Comparison of ENCODE assay signal across 18 cellular contexts in the genomic region with DNA sequence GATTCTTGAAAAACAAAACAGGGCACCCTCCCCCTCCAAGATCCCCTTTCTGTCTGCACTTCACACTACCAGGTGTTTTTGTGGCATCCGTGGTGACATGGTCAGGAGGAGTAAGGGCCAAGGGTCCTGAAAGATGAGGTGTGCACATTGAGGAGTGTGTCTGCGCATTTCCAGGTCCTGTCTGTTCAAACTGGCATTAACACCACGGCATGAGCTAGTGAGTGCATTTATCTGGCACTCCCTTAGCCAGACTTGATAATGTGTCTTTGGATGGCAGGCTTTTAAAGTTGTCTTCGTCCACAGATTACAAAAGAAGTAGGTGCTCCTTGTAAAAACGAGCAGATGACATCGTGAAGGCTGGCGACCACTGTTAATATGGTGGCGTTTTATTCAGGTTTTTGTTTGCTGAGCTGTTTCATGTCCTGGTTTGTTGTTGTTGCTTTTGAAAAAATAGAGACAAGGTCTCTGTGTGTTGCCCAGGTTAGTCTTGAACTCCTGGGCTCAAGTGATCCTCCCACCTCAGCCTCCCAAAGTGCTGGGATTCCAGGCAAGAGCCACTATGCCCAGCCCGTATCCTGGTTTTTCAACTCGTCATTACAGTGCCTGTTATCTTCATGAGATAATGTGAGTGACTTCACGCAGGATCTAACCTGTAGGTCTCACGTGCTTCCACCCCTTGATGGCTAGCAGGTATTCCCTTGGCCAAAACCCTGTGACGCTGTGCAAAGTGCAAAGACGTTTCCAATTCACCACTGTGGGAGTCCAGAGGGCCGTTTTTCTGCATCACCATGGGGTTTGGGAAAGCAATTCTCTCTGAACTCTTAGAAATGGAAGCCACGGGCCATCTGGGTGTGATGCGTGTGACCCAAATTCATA. TPM values are rescaled to one million over a fixed set of nuclear protein-coding genes. Genes with fewer than 3 reads are reported as not detected.
A peak's percentile ranks its signal among the peaks of the same experiment; 100 is the strongest.
DNase-seq lines count a peak whose midpoint lies in the region; ATAC-seq and TF ChIP-seq lines count a peak whose summit lies in the region.
"Had no signal": no experiment of that assay in that cellular context is flagged by ENCODE, and none has a peak within 500 bp of the region (broad histone marks: within the 10 kb centered on the region; RNA-seq: fewer than 3 reads in every experiment).

No MANE protein-coding gene starts in this region.

- DNase-seq in MM.1S, result no peak
- DNase-seq in mammary epithelial cell, result no peak
- no peak for DNase-seq in mesothelial cell of epicardium (ENCODE audit: low spot score in 2 of 2, unreplicated experiment in 2 of 2)
- no peak for DNase-seq in transverse colon
- no peak for DNase-seq in immature natural killer cell
- no peak for DNase-seq in NCI-H1417 treated with DMSO at 0.1 percent for 48 hours (lab: John Stamatoyannopoulos, UW)
- DNase-seq: activated CD4-positive, alpha-beta T cell treated with anti-CD3 and anti-CD28 coated beads, Interleukin-2, amount 10 ng/mL, durations not matched to agents 24 days and 14 days; activated naive CD8-positive, alpha-beta T cell treated with anti-CD3 and anti-CD28 coated beads, Interleukin-2, amount 10 ng/mL, durations not matched to agents 7 days and 5 days; activated T-cell treated with anti-CD3 and anti-CD28 coated beads, Interleukin-2, amount 50 U/mL, for 24 hours; glutamatergic neuron; KBM-7; mucosa of descending colon; NCI-H1417; NCI-H2227 treated with DMSO at 0.1 percent for 48 hours; SHP77 treated with DMSO at 0.1 percent for 48 hours had no signal

- TF ChIP-seq POLR2A in transverse colon (IDR thresholded peaks at IDR 0.05), result no peak

- no peaks in the 10 kb centered on the region for H3K36me3 Mint-ChIP-seq in mesothelial cell of epicardium
- H3K36me3 Mint-ChIP-seq in immature natural killer cell, result peaks cover 0 to 4% (median 0%) of the 10 kb centered on the region in 3 donors
- H3K36me3 Mint-ChIP-seq: activated naive CD8-positive, alpha-beta T cell treated with anti-CD3 and anti-CD28 coated beads, Interleukin-2, amount 10 ng/mL, durations not matched to agents 7 days and 5 days had no signal

- no TSS peak for BruUV-seq in mammary epithelial cell (replicated peaks; lab: Mats Ljungman, UMichigan)

- H4K20me1 ChIP-seq in MM.1S (ENCODE audit: insufficient read depth, low read length) (no peaks in the 10 kb centered on the region), mammary epithelial cell (ENCODE audit: insufficient read depth, low read length) (no peaks in the 10 kb centered on the region)

- H2AFZ ChIP-seq in MM.1S (ENCODE audit: low read length) (no peak overlapping the region), mammary epithelial cell (ENCODE audit: low read depth, low read length) (no peak overlapping the region)

- H3K4me1 ChIP-seq in MM.1S (ENCODE audit: low read length) (peaks cover 30% of the 10 kb centered on the region), mammary epithelial cell (ENCODE audit: insufficient read depth, low read length) (peaks cover 26% of the 10 kb centered on the region), transverse colon (peaks cover 7 to 68% (median 41%) of the 10 kb centered on the region in 4 donors)

- no peaks in the 10 kb centered on the region for H3K9me2 ChIP-seq in MM.1S (replicated peaks; ENCODE audit: insufficient read depth, low read length)

- H3K27ac ChIP-seq in MM.1S (ENCODE audit: low read length) (peak overlapping the region; percentile 61; the same call in 1 of the 2 replicates), mammary epithelial cell (ENCODE audit: insufficient read depth, low read depth, low read length) (no peak overlapping the region), transverse colon (peak overlapping the region; percentile 91 to 98 (median 96))

- H3K9me3 Mint-ChIP-seq in mesothelial cell of epicardium (no peaks in the 10 kb centered on the region), immature natural killer cell (no peaks in the 10 kb centered on the region)
- H3K9me3 Mint-ChIP-seq: activated CD4-positive, alpha-beta T cell treated with anti-CD3 and anti-CD28 coated beads, Interleukin-2, amount 10 ng/mL, durations not matched to agents 24 days and 14 days; activated naive CD8-positive, alpha-beta T cell treated with anti-CD3 and anti-CD28 coated beads, Interleukin-2, amount 10 ng/mL, durations not matched to agents 7 days and 5 days; activated T-cell treated with anti-CD3 and anti-CD28 coated beads, Interleukin-2, amount 50 U/mL, for 24 hours; central memory CD8-positive, alpha-beta T cell; stimulated activated naive CD8-positive, alpha-beta T cell treated with anti-CD3 and anti-CD28 coated beads, Interleukin-15, Interleukin-2, amounts not matched to agents 100 ng/mL and 50 ng/mL, for 24 hours had no signal

- no peak overlapping the region for H3K9ac ChIP-seq in MM.1S (ENCODE audit: low read length)
- H3K9ac ChIP-seq in mammary epithelial cell (ENCODE audit: insufficient read depth, low read length), result no peak overlapping the region

- 94% methylated on average over 15 of the region's 17 CpGs for WGBS in mammary epithelial cell (ENCODE audit: low coverage, missing lambda C conversion rate)
- WGBS in transverse colon (ENCODE audit: low coverage in 1 of 2), 2 donors, result 79 to 82% methylated on average over 12 to 17 of the region's 17 CpGs

- H3K4me2 ChIP-seq in MM.1S (ENCODE audit: low read depth, low read length) (peak overlapping the region; percentile 92; the same call in 1 of the 2 replicates), mammary epithelial cell (ENCODE audit: insufficient read depth, low read depth, low read length) (peak overlapping the region; percentile 32)

- dilution Hi-C loops in mammary epithelial cell (cut with HindIII; ENCODE audit: low sequenced_read_pairs), result no loop called here

- H3K4me3 ChIP-seq in MM.1S (ENCODE audit: low read length) (no peak overlapping the region), mammary epithelial cell (replicated peaks in 1 of 3; ENCODE audit: insufficient read depth in 1 of 3, low read depth in 2 of 3, low read length in 3 of 3) (no peak overlapping the region), transverse colon (no peak overlapping the region)
- H3K4me3 ChIP-seq: mucosa of descending colon had no signal

- CTCF ChIA-PET in mammary epithelial cell (lab: Charles Lee; ENCODE audit: low non-redundant PET), result no interaction called here

- TF ChIP-seq CTCF in MM.1S (IDR thresholded peaks at IDR 0.05; ENCODE audit: low read length) (no peak), mammary epithelial cell (conservative IDR thresholded peaks at IDR 0.05 in 1 of 2, IDR thresholded peaks at IDR 0.05 in 1 of 2; ENCODE audit: extremely low read depth in 1 of 2, insufficient read depth in 1 of 2, low read depth in 1 of 2, low read length in 2 of 2) (no peak), mesothelial cell of epicardium (IDR thresholded peaks at IDR 0.05; ENCODE audit: unreplicated experiment) (no peak), transverse colon (IDR thresholded peaks at IDR 0.05) (no peak)

- H3K27me3 ChIP-seq in MM.1S (replicated peaks; ENCODE audit: insufficient read depth, low read length) (0 out of 2 replicates have a peak, but pooled peaks cover 6% of the 10 kb centered on the region), mammary epithelial cell (ENCODE audit: insufficient read depth, low read length) (no peaks in the 10 kb centered on the region), transverse colon (no peaks in the 10 kb centered on the region)

- H3K27me3 Mint-ChIP-seq in mesothelial cell of epicardium (ENCODE audit: low read depth) (peaks cover 3% of the 10 kb centered on the region), immature natural killer cell (ENCODE audit: low read depth in 3 of 3) (peaks cover 0 to 8% (median 5%) of the 10 kb centered on the region in 3 donors)

- H3K36me3 ChIP-seq in MM.1S (replicated peaks; ENCODE audit: insufficient read depth, low read length) (no peaks in the 10 kb centered on the region), mammary epithelial cell (ENCODE audit: insufficient read depth, low read length) (no peaks in the 10 kb centered on the region), transverse colon (no peaks in the 10 kb centered on the region)

- H3F3A ChIP-seq in MM.1S (ENCODE audit: insufficient read depth, low read length), result peaks cover 17% of the 10 kb centered on the region; the same call in 1 of the 2 replicates

- TF ChIP-seq EP300 in transverse colon (IDR thresholded peaks at IDR 0.05; ENCODE audit: low read depth), result no peak

- intact Hi-C loops in mammary epithelial cell (cut with micrococcal nuclease), result loop anchor here (10.0 kb wide), 1 partner anchor 367 kb away; the partner anchor contains the start of genes CASP9 and DNAJC16
- intact Hi-C loops in transverse colon (cut with DNase I; ENCODE audit: low total_unique reads), result no loop called here

- peaks cover 38% of the 10 kb centered on the region for H3K4me1 Mint-ChIP-seq in mesothelial cell of epicardium
- peaks cover 29 to 30% of the 10 kb centered on the region in 2 donors for H3K4me1 Mint-ChIP-seq in immature natural killer cell

- no peak for ATAC-seq in GM18858 (IDR thresholded peaks at IDR 0.05; ENCODE audit: unreplicated experiment)
- ATAC-seq: mucosa of descending colon had no signal

- H3K79me2 ChIP-seq in MM.1S (ENCODE audit: low read length) (peaks cover 48% of the 10 kb centered on the region), mammary epithelial cell (ENCODE audit: insufficient read depth, low read length) (peaks cover 89% of the 10 kb centered on the region)

- H3K4me3 Mint-ChIP-seq in mesothelial cell of epicardium (no peak overlapping the region), immature natural killer cell (peak overlapping the region in 1 of 5 donors; percentile 20)
- H3K4me3 Mint-ChIP-seq: activated CD4-positive, alpha-beta T cell treated with anti-CD3 and anti-CD28 coated beads, Interleukin-2, amount 10 ng/mL, durations not matched to agents 24 days and 14 days; activated naive CD8-positive, alpha-beta T cell treated with anti-CD3 and anti-CD28 coated beads, Interleukin-2, amount 10 ng/mL, durations not matched to agents 7 days and 5 days; activated T-cell treated with anti-CD3 and anti-CD28 coated beads, Interleukin-2, amount 50 U/mL, for 24 hours; central memory CD8-positive, alpha-beta T cell; stimulated activated naive CD8-positive, alpha-beta T cell treated with anti-CD3 and anti-CD28 coated beads, Interleukin-15, Interleukin-2, amounts not matched to agents 100 ng/mL and 50 ng/mL, for 24 hours had no signal

- peak overlapping the region; percentile 56 for H3K27ac Mint-ChIP-seq in mesothelial cell of epicardium
- H3K27ac Mint-ChIP-seq in immature natural killer cell, result no peak overlapping the region
- H3K27ac Mint-ChIP-seq: activated CD4-positive, alpha-beta T cell treated with anti-CD3 and anti-CD28 coated beads, Interleukin-2, amount 10 ng/mL, durations not matched to agents 24 days and 14 days; stimulated activated naive CD8-positive, alpha-beta T cell treated with anti-CD3 and anti-CD28 coated beads, Interleukin-15, Interleukin-2, amounts not matched to agents 100 ng/mL and 50 ng/mL, for 24 hours had no signal

- in situ Hi-C loops in mammary epithelial cell (cut with MboI; ENCODE audit: low sequenced_read_pairs in 2 of 2), result loop anchor here in 1 of 2 donors (10.0 kb wide), 2 partner anchors 147 to 257 kb away; no protein-coding TSS in a partner anchor
- in situ Hi-C loops in transverse colon (cut with MboI; ENCODE audit: low pct_ligation_motif_present in 1 of 4, low pct_unique_long_range_greater_than_20kb in 1 of 4, low sequenced_read_pairs in 3 of 4), result loop anchor here in 2 of 4 donors (10.0 kb wide), 1 partner anchor 117 kb away; no protein-coding TSS in a partner anchor

- no peaks in the 10 kb centered on the region for H3K9me3 ChIP-seq in MM.1S (replicated peaks; ENCODE audit: insufficient read depth, low read length)
- no peaks in the 10 kb centered on the region for H3K9me3 ChIP-seq in mammary epithelial cell (replicated peaks; ENCODE audit: insufficient read depth, low read length)
- H3K9me3 ChIP-seq in transverse colon, result no peaks in the 10 kb centered on the region
- H3K9me3 ChIP-seq: mucosa of descending colon had no signal

RNA-seq across cellular contexts. Expression of gene TMEM51, which starts 4.2 kb away (rescaled TPM):
- total RNA-seq in mammary epithelial cell (10 to 100 TPM; 15.1 to 16.2 TPM), mesothelial cell of epicardium (10.4 to 11.2 TPM (median 10.9 TPM) in 3 replicates), transverse colon (10 to 100 TPM; 17.7 to 32.9 (median 22.9) TPM)
- polyA plus RNA-seq in mammary epithelial cell (14.9 TPM), immature natural killer cell (not detected)
- polyA minus RNA-seq in mammary epithelial cell, result 4.4 TPM
